In the genomic region with DNA sequence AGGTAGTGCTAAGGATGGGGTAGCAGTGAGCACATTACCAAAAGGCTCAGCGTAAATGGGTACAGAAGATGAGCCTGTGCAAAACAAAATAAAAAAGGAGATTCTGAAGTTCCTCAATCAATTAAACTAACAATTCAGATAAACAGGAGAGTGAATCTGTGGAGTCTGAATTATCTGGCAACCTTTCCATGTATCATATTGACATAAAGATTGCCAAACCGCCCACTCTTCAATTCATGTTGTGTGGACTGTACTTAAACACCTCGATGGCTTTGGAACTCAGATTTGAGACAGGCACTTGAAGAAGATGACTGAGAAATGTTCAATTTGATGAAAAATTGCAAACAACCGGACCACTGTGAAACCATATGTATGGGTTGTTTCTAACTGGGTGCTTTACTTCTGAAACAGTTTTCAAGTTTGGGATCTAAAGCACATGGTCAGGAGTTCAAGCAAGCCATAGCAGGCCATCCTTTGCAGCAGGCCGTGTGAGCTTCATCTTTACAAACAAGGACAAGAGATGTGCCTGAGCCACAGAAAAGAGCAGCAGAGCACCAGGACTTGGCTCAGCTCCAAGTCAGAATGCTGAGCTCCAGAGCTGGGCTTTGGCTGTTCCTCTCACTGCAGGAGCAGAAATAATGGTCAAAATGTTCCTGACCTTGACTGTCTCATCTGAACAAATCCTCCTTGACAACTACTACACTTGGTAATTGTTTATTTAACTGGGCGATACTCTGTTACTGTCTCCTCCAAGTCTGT, we compare ENCODE assay signal across 14 cellular contexts.
A peak's percentile ranks its signal among the peaks of the same experiment; 100 is the strongest.
DNase-seq lines count a peak whose midpoint lies in the region; ATAC-seq and TF ChIP-seq lines count a peak whose summit lies in the region.
"Had no signal": no experiment of that assay in that cellular context is flagged by ENCODE, and none has a peak within 500 bp of the region (broad histone marks: within the 10 kb centered on the region; RNA-seq: fewer than 3 reads in every experiment).

No MANE protein-coding gene starts in this region.

- H3K27me3 ChIP-seq in esophagus squamous epithelium (no peaks in the 10 kb centered on the region), gastroesophageal sphincter (no peaks in the 10 kb centered on the region), right cardiac atrium (ENCODE audit: control insufficient read depth, insufficient read depth) (no peaks in the 10 kb centered on the region)

- H3K4me3 ChIP-seq in esophagus squamous epithelium (no peak overlapping the region), gastroesophageal sphincter (no peak overlapping the region), right cardiac atrium (ENCODE audit: low read length) (no peak overlapping the region)

- H3K27ac ChIP-seq in esophagus squamous epithelium (no peak overlapping the region), gastroesophageal sphincter (no peak overlapping the region), right cardiac atrium (ENCODE audit: low read length) (no peak overlapping the region)

- H3K9me3 ChIP-seq in esophagus squamous epithelium = no peaks in the 10 kb centered on the region
- no peaks in the 10 kb centered on the region for H3K9me3 ChIP-seq in gastroesophageal sphincter
- no peaks in the 10 kb centered on the region for H3K9me3 ChIP-seq in right cardiac atrium (ENCODE audit: control insufficient read depth, low read length)

- ATAC-seq in gastroesophageal sphincter (no peak), right cardiac atrium (no peak)

- no peak for TF ChIP-seq POLR2A in esophagus squamous epithelium (IDR thresholded peaks at IDR 0.05)
- TF ChIP-seq POLR2A in gastroesophageal sphincter (IDR thresholded peaks at IDR 0.05) = no peak

- H3K4me1 ChIP-seq in esophagus squamous epithelium (peaks cover 0 to 9% (median 0%) of the 10 kb centered on the region in 3 donors), gastroesophageal sphincter (peaks cover 0 to 13% (median 0%) of the 10 kb centered on the region in 3 donors), right cardiac atrium (ENCODE audit: control insufficient read depth, insufficient read depth, low read length) (peaks cover 4% of the 10 kb centered on the region)

- 72 to 79% methylated on average over 6 of the region's 6 CpGs for WGBS in esophagus squamous epithelium, 2 donors
- WGBS in gastroesophageal sphincter (ENCODE audit: low coverage in 1 of 2), 2 donors = 82 to 87% methylated on average over 5 to 6 of the region's 6 CpGs
- WGBS in right cardiac atrium = 80% methylated on average over 6 of the region's 6 CpGs

- DNase-seq in NCI-H510A treated with DMSO at 0.1 percent for 48 hours (lab: John Stamatoyannopoulos, UW) (peak; percentile 38), NCI-H510A (lab: John Stamatoyannopoulos, UW) (no peak), EH (ENCODE audit: low read depth) (peak; percentile 8), NCI-H2029 treated with DMSO at 0.1 percent for 48 hours (lab: John Stamatoyannopoulos, UW) (peak; percentile 74), cerebellum (ENCODE audit: low spot score) (peak; percentile 58), esophagus squamous epithelium (lab: John Stamatoyannopoulos, UW) (no peak), right cardiac atrium (no peak)
- DNase-seq: AML-193; CD4-positive, alpha-beta memory T cell; IMR-90; NCI-H1694 treated with DMSO at 0.1 percent for 48 hours; NCI-H526 treated with DMSO at 0.1 percent for 48 hours; SHP77 treated with DMSO at 0.1 percent for 48 hours had no signal

- intact Hi-C loops in esophagus squamous epithelium (cut with DNase I) (no loop called here), right cardiac atrium (cut with DNase I) (no loop called here)

- H3K36me3 ChIP-seq in esophagus squamous epithelium (no peaks in the 10 kb centered on the region), gastroesophageal sphincter (no peaks in the 10 kb centered on the region)

- TF ChIP-seq CTCF in esophagus squamous epithelium (IDR thresholded peaks at IDR 0.05) = no peak
- no peak for TF ChIP-seq CTCF in gastroesophageal sphincter (IDR thresholded peaks at IDR 0.05)

- TF ChIP-seq EP300 in gastroesophageal sphincter (IDR thresholded peaks at IDR 0.05) = no peak

Comparison
In these comparisons a context has a peak if more than half of its experiments do, and no peak if none do; other contexts are left out.
1. DNase-seq: peak in NCI-H510A treated with DMSO at 0.1 percent for 48 hours (single experiment), EH (single experiment), NCI-H2029 treated with DMSO at 0.1 percent for 48 hours (single experiment) and cerebellum (single experiment); none in NCI-H510A (single experiment), esophagus squamous epithelium (single experiment) and right cardiac atrium (0 of 3).